In the genomic region with DNA sequence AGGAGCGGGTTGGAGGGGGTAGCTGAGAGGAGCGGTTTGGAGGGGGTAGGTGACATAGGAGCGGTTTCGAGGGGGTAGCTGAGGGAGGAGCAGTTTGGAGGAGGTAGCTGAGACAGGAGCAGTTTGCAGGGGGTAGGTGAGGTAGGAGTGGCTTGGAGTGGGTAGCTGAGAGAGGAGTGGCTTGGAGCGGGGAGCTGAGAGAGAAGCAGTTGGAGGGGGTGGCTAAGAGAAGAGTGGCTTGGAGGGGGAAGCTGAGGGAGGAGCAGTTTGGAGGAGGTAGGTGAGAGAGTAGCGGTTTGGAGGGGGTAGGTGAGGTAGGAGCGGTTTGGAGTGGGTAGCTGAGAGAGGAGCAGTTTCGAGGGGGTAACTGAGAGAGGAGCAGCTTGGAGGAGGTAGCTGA, we compare ENCODE assay signal across 33 cellular contexts.
DNase-seq lines count a peak whose midpoint lies in the region; ATAC-seq and TF ChIP-seq lines count a peak whose summit lies in the region.
"Had no signal": no experiment of that assay in that cellular context is flagged by ENCODE, and none has a peak within 500 bp of the region (broad histone marks: within the 10 kb centered on the region; RNA-seq: fewer than 3 reads in every experiment).

No MANE protein-coding gene starts in this region.

- H3K9me3 ChIP-seq in BLaER1 (no peaks in the 10 kb centered on the region), trophoblast cell (ENCODE audit: insufficient read depth, low read depth, low read length) (peaks cover 4% of the 10 kb centered on the region), aorta (ENCODE audit: control insufficient read depth, low read length) (peaks cover 2% of the 10 kb centered on the region)
- H3K9me3 ChIP-seq in BLaER1 treated with 17β-estradiol and CSF1 and Interleukin-3, amounts not matched to agents 10 nM and 100 nM (replicated peaks in 1 of 11): peaks cover 0 to 9% (median 0%) of the 10 kb centered on the region in 11 experiments; a peak in 1 of 22 replicates
- H3K9me3 ChIP-seq: A549, BE2C, Caco-2 had no signal

- H3K4me3 ChIP-seq in BLaER1: no peak overlapping the region
- H3K4me3 ChIP-seq in BLaER1 treated with 17β-estradiol and CSF1 and Interleukin-3, amounts not matched to agents 10 nM and 100 nM: no peak overlapping the region
- peak overlapping the region; percentile 9 for H3K4me3 ChIP-seq in trophoblast cell (ENCODE audit: low read depth, low read length)
- H3K4me3 ChIP-seq in aorta (ENCODE audit: low read length in 2 of 2): no peak overlapping the region
- H3K4me3 ChIP-seq: A549 had no signal

- H3K27me3 Mint-ChIP-seq in Calu3 (ENCODE audit: unreplicated experiment): no peaks in the 10 kb centered on the region
- H3K27me3 Mint-ChIP-seq: CD4-positive, alpha-beta memory T cell; CD4-positive, alpha-beta T cell; CD4-positive, CD25-positive, alpha-beta regulatory T cell had no signal

- H3K4me2 ChIP-seq in BLaER1 (peak overlapping the region; percentile 45), trophoblast cell (ENCODE audit: low read length) (no peak overlapping the region)
- peak overlapping the region in 7 of 11 experiments; percentile 24 to 65 (median 41); a peak in 13 of 22 replicates for H3K4me2 ChIP-seq in BLaER1 treated with 17β-estradiol and CSF1 and Interleukin-3, amounts not matched to agents 10 nM and 100 nM
- H3K4me2 ChIP-seq: A549 had no signal

- intact Hi-C loops in aorta (cut with DNase I): no loop called here
- intact Hi-C loops in Calu3 (cut with micrococcal nuclease; ENCODE audit: unreplicated experiment): no loop called here

- no peaks in the 10 kb centered on the region for H3K4me1 Mint-ChIP-seq in Calu3 (ENCODE audit: low read depth, unreplicated experiment)
- H3K4me1 Mint-ChIP-seq: B cell; CD14-positive monocyte; CD4-positive, alpha-beta memory T cell; CD4-positive, CD25-positive, alpha-beta regulatory T cell; CD8-positive, alpha-beta memory T cell had no signal

- H3K36me3 Mint-ChIP-seq in Calu3 (ENCODE audit: insufficient read depth, unreplicated experiment): no peaks in the 10 kb centered on the region
- H3K36me3 Mint-ChIP-seq: CD14-positive monocyte; CD4-positive, alpha-beta memory T cell; CD4-positive, CD25-positive, alpha-beta regulatory T cell; CD8-positive, alpha-beta memory T cell; CD8-positive, alpha-beta T cell had no signal

- peaks cover 13% of the 10 kb centered on the region for H3K9me3 Mint-ChIP-seq in Calu3 (ENCODE audit: low read depth, unreplicated experiment)
- H3K9me3 Mint-ChIP-seq: CD8-positive, alpha-beta T cell had no signal

- no peak overlapping the region for H3K27ac Mint-ChIP-seq in Calu3 (ENCODE audit: unreplicated experiment)
- H3K27ac Mint-ChIP-seq: B cell; CD14-positive monocyte; CD4-positive, alpha-beta memory T cell; CD4-positive, alpha-beta T cell; CD4-positive, CD25-positive, alpha-beta regulatory T cell; CD8-positive, alpha-beta memory T cell; CD8-positive, alpha-beta T cell had no signal

- ATAC-seq in aorta (ENCODE audit: low FRiP score): no peak
- ATAC-seq: A549; CD8-positive, alpha-beta T cell had no signal

- no peaks in the 10 kb centered on the region for H4K20me1 ChIP-seq in BLaER1
- no peaks in the 10 kb centered on the region for H4K20me1 ChIP-seq in BLaER1 treated with 17β-estradiol and CSF1 and Interleukin-3, amounts not matched to agents 10 nM and 100 nM

- TF ChIP-seq CTCF in Calu3 (IDR thresholded peaks at IDR 0.05; ENCODE audit: unreplicated experiment): no peak

- no peak overlapping the region for H4K8ac ChIP-seq in trophoblast cell (ENCODE audit: low read depth, low read length)

- no peaks in the 10 kb centered on the region for H3K79me1 ChIP-seq in trophoblast cell (ENCODE audit: low read length)

- no peak for DNase-seq in trophoblast cell
- peak; percentile 49 for DNase-seq in putamen (ENCODE audit: low spot score)
- DNase-seq in A172 (ENCODE audit: low spot score): no peak
- no peak for DNase-seq in SIG-M5 (lab: John Stamatoyannopoulos, UW)
- DNase-seq in aorta: no peak
- no peak for DNase-seq in Calu3
- DNase-seq: 8988T; ACHN; AML-193; BE2C; C1 segment of cervical spinal cord; Caco-2; CD4-positive, alpha-beta memory T cell; CD4-positive, alpha-beta T cell; CD4-positive, CD25-positive, alpha-beta regulatory T cell; CD8-positive, alpha-beta memory T cell; CD8-positive, alpha-beta T cell; COR-L47; DMS 273 treated with DMSO at 0.1 percent for 48 hours; DMS153; DMS53; DMS79; DMS79 treated with DMSO at 0.1 percent for 48 hours; DND-41; EL; GDM1 had no signal

- H3K27me3 ChIP-seq in BLaER1: no peaks in the 10 kb centered on the region
- H3K27me3 ChIP-seq in BLaER1 treated with 17β-estradiol and CSF1 and Interleukin-3, amounts not matched to agents 10 nM and 100 nM: no peaks in the 10 kb centered on the region
- no peaks in the 10 kb centered on the region for H3K27me3 ChIP-seq in trophoblast cell (ENCODE audit: insufficient read depth, low read length)
- H3K27me3 ChIP-seq in aorta (ENCODE audit: control insufficient read depth in 1 of 2, insufficient read depth in 2 of 2, low read length in 1 of 2): no peaks in the 10 kb centered on the region
- H3K27me3 ChIP-seq: BE2C had no signal

- no peak overlapping the region for H3K14ac ChIP-seq in trophoblast cell (ENCODE audit: low read length)

- H2BK5ac ChIP-seq in trophoblast cell (ENCODE audit: low read depth, low read length, poor library complexity): no peak overlapping the region

- no peak overlapping the region for H3K4me3 Mint-ChIP-seq in Calu3 (ENCODE audit: low read depth, unreplicated experiment)
- H3K4me3 Mint-ChIP-seq: B cell; CD14-positive monocyte; CD4-positive, alpha-beta memory T cell; CD4-positive, alpha-beta T cell; CD4-positive, CD25-positive, alpha-beta regulatory T cell; CD8-positive, alpha-beta memory T cell; CD8-positive, alpha-beta T cell had no signal

- CTCF ChIA-PET in Calu3 (lab: Charles Lee): no interaction called here

- no peak overlapping the region for H4K91ac ChIP-seq in trophoblast cell (ENCODE audit: low read depth, low read length)

- no peak overlapping the region for H4K12ac ChIP-seq in trophoblast cell (ENCODE audit: low read depth, low read length)

- H3K4me1 ChIP-seq in BLaER1 (peaks cover 25% of the 10 kb centered on the region), trophoblast cell (ENCODE audit: control insufficient read depth in 1 of 2, insufficient read depth in 2 of 2, low read length in 2 of 2) (no peaks in the 10 kb centered on the region), aorta (ENCODE audit: control insufficient read depth in 1 of 2, insufficient read depth in 2 of 2, low read length in 2 of 2) (peaks cover 0 to 1% of the 10 kb centered on the region in 2 donors)
- peaks cover 0 to 31% (median 18%) of the 10 kb centered on the region in 10 experiments; a peak in 13 of 20 replicates for H3K4me1 ChIP-seq in BLaER1 treated with 17β-estradiol and CSF1 and Interleukin-3, amounts not matched to agents 10 nM and 100 nM
- H3K4me1 ChIP-seq: A549, BE2C, Caco-2 had no signal

- no TSS peak for BruUV-seq in Calu3 (replicated peaks; lab: Mats Ljungman, UMichigan)

- no peaks in the 10 kb centered on the region for H3K36me3 ChIP-seq in BLaER1
- H3K36me3 ChIP-seq in BLaER1 treated with 17β-estradiol and CSF1 and Interleukin-3, amounts not matched to agents 10 nM and 100 nM: no peaks in the 10 kb centered on the region
- H3K36me3 ChIP-seq in trophoblast cell (ENCODE audit: control insufficient read depth in 1 of 2, insufficient read depth in 2 of 2, low read length in 2 of 2): no peaks in the 10 kb centered on the region
- H3K36me3 ChIP-seq in aorta (ENCODE audit: control insufficient read depth in 1 of 2, insufficient read depth in 2 of 2, low read length in 1 of 2): no peaks in the 10 kb centered on the region
- H3K36me3 ChIP-seq: BE2C had no signal

- H3K27ac ChIP-seq in BLaER1 (no peak overlapping the region), trophoblast cell (ENCODE audit: low read depth, low read length) (no peak overlapping the region), aorta (ENCODE audit: low read depth in 1 of 2, low read length in 2 of 2) (no peak overlapping the region)
- no peak overlapping the region for H3K27ac ChIP-seq in BLaER1 treated with 17β-estradiol and CSF1 and Interleukin-3, amounts not matched to agents 10 nM and 100 nM
- H3K27ac ChIP-seq: 22Rv1, A549, C4-2B had no signal

- no peak overlapping the region for H3K23ac ChIP-seq in trophoblast cell (ENCODE audit: low read length)

- H3K4ac ChIP-seq in trophoblast cell (ENCODE audit: low read depth, low read length): no peak overlapping the region

- H2BK12ac ChIP-seq in trophoblast cell (ENCODE audit: low read length): no peak overlapping the region

- no CpG with 5 or more reads among the region's 8 CpGs for WGBS in trophoblast cell (ENCODE audit: extremely low coverage, insufficient coverage, insufficient read length)
- WGBS in aorta, 2 donors: 88 to 95% methylated on average over 5 to 8 of the region's 8 CpGs

- no peak overlapping the region for H2AFZ ChIP-seq in trophoblast cell (ENCODE audit: insufficient read depth, low read length, poor library complexity)

- no peak overlapping the region for H2BK120ac ChIP-seq in trophoblast cell (ENCODE audit: insufficient read depth, low read length, poor library complexity)

- no peak overlapping the region for H2AK5ac ChIP-seq in trophoblast cell (ENCODE audit: low read length)

- H3K9ac ChIP-seq in BLaER1 (no peak overlapping the region), trophoblast cell (ENCODE audit: low read length) (no peak overlapping the region)
- H3K9ac ChIP-seq in BLaER1 treated with 17β-estradiol and CSF1 and Interleukin-3, amounts not matched to agents 10 nM and 100 nM: no peak overlapping the region

- H3K18ac ChIP-seq in trophoblast cell (ENCODE audit: low read length): no peak overlapping the region

- no peaks in the 10 kb centered on the region for H3K79me2 ChIP-seq in trophoblast cell (ENCODE audit: control insufficient read depth, insufficient read depth, low read length, poor library complexity)
